ENCODE assay signal across 25 cellular contexts in the genomic region with DNA sequence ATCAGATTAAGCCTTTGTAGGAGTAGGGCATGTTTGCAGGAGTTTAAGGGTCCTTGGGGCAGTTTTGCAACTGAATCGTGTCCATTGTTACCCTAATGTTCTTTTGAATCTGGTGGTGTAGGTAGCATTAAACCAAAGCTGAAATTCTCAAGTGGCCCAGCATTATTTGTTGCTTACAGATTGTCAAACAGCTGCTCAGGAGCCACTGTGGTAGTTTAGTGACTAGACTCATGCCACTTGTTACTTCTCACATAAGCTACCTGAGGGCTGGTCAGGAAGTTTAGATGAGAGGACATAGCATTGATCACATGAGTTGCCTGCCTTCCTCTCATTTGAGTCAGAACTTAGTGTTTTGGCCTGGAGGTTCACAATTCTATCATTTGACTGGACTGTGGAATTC.
DNase-seq lines count a peak whose midpoint lies in the region; ATAC-seq, FAIRE-seq and TF ChIP-seq lines count a peak whose summit lies in the region.
"Had no signal": no experiment of that assay in that cellular context is flagged by ENCODE, and none has a peak within 500 bp of the region (broad histone marks: within the 10 kb centered on the region; RNA-seq: fewer than 3 reads in every experiment).

No MANE protein-coding gene starts in this region.

- H3K9ac ChIP-seq in iPS-18a (ENCODE audit: low read length): no peak overlapping the region
- no peak overlapping the region for H3K9ac ChIP-seq in colonic mucosa (ENCODE audit: low read depth in 2 of 2, low read length in 2 of 2)
- H3K9ac ChIP-seq: KMS-11 had no signal

- H3K27me3 Mint-ChIP-seq in activated T-helper 17 cell treated with anti-CD3 and anti-CD28 coated beads, Interleukin-2, amount 50 U/mL, for 72 hours: no peaks in the 10 kb centered on the region
- H3K27me3 Mint-ChIP-seq: CD4-positive, alpha-beta memory T cell; naive B cell; stimulated activated memory B cell treated with anti-CD40 and anti-IgM and Interleukin-4, amounts not matched to agents 10 μg/mL and 1 μg/mL and 100 μg/mL, for 72 hours; T-cell had no signal

- H3K79me2 ChIP-seq in ACC112 (ENCODE audit: control insufficient read depth, insufficient read depth, low read length, unreplicated experiment): peaks cover 20% of the 10 kb centered on the region

- H3K27me3 ChIP-seq in ACC112 (ENCODE audit: insufficient read depth, low read length) (no peaks in the 10 kb centered on the region), iPS-18a (ENCODE audit: control insufficient read depth, insufficient read depth, low read length) (no peaks in the 10 kb centered on the region), colonic mucosa (no peaks in the 10 kb centered on the region)
- H3K27me3 ChIP-seq: gastrocnemius medialis, right lobe of liver had no signal

- ATAC-seq in activated T-helper 17 cell treated with anti-CD3 and anti-CD28 coated beads, Interleukin-2, amount 50 U/mL, for 72 hours (replicated peaks): no peak
- ATAC-seq in GM19324 (IDR thresholded peaks at IDR 0.05; ENCODE audit: low FRiP score, unreplicated experiment): no peak
- ATAC-seq: activated naive CD4-positive, alpha-beta T cell treated with anti-CD3 and anti-CD28 coated beads, Interleukin-2, amount 50 U/mL, for 72 hours; gastrocnemius medialis; right lobe of liver; stimulated activated memory B cell treated with anti-CD40 and anti-IgM and Interleukin-4, amounts not matched to agents 10 μg/mL and 1 μg/mL and 100 μg/mL, for 72 hours; T-cell had no signal

- H3K36me3 ChIP-seq in ACC112 (ENCODE audit: insufficient read depth, low read length) (peaks cover 4% of the 10 kb centered on the region; the same call in 1 of the 2 replicates), iPS-18a (ENCODE audit: control insufficient read depth, low read depth, low read length) (no peaks in the 10 kb centered on the region), colonic mucosa (no peaks in the 10 kb centered on the region)

- no peak for TF ChIP-seq CTCF in colonic mucosa (IDR thresholded peaks at IDR 0.05)

- H3K4me1 Mint-ChIP-seq in activated T-helper 17 cell treated with anti-CD3 and anti-CD28 coated beads, Interleukin-2, amount 50 U/mL, for 72 hours: peaks cover 44% of the 10 kb centered on the region

- peak overlapping the region; percentile 62 for H3K27ac Mint-ChIP-seq in activated T-helper 17 cell treated with anti-CD3 and anti-CD28 coated beads, Interleukin-2, amount 50 U/mL, for 72 hours
- H3K27ac Mint-ChIP-seq: stimulated activated memory B cell treated with anti-CD40 and anti-IgM and Interleukin-4, amounts not matched to agents 10 μg/mL and 1 μg/mL and 100 μg/mL, for 72 hours; T-cell had no signal

- FAIRE-seq in H54 (lab: Jason Lieb, UNC): peak; percentile 38
- FAIRE-seq: GM12892 had no signal

- no peak for DNase-seq in H54 (ENCODE audit: insufficient read length, low spot score)
- no peak for DNase-seq in NCI-H1092 (lab: John Stamatoyannopoulos, UW)
- no peak for DNase-seq in iPS-NIHi7 (ENCODE audit: extremely low spot score)
- no peak for DNase-seq in colonic mucosa
- DNase-seq: activated CD4-positive, alpha-beta T cell treated with anti-CD3 and anti-CD28 coated beads, Interleukin-2, amount 50 U/mL, for 48 hours; activated T-cell treated with anti-CD3 and anti-CD28 coated beads, Interleukin-2, amount 50 U/mL, for 1 hour; CD4-positive, alpha-beta memory T cell; DMS153; gastrocnemius medialis; naive B cell; NCI-H1048; NCI-H2029 treated with DMSO at 0.1 percent for 48 hours; NCI-H510A; right lobe of liver; T-cell had no signal

- peaks cover 41% of the 10 kb centered on the region for H3K4me1 ChIP-seq in ACC112 (ENCODE audit: control insufficient read depth, insufficient read depth, low read length, unreplicated experiment)
- H3K4me1 ChIP-seq in iPS-18a (ENCODE audit: control insufficient read depth, low read depth, low read length): peaks cover 59% of the 10 kb centered on the region
- H3K4me1 ChIP-seq in colonic mucosa: no peaks in the 10 kb centered on the region
- H3K4me1 ChIP-seq: right lobe of liver had no signal

- H3K27ac ChIP-seq in ACC112 (ENCODE audit: low read depth, low read length) (peak overlapping the region; percentile 90; the same call in 1 of the 2 replicates), iPS-18a (ENCODE audit: low read length) (peak overlapping the region; percentile 10), colonic mucosa (no peak overlapping the region)
- H3K27ac ChIP-seq: KMS-11, right lobe of liver had no signal

- intact Hi-C loops in colonic mucosa (cut with DNase I): no loop called here

- peaks cover 78% of the 10 kb centered on the region for H3K36me3 Mint-ChIP-seq in activated T-helper 17 cell treated with anti-CD3 and anti-CD28 coated beads, Interleukin-2, amount 50 U/mL, for 72 hours (ENCODE audit: low read depth)

- TF ChIP-seq POLR2A in H54 (IDR thresholded peaks at IDR 0.05; ENCODE audit: low read depth, low read length): no peak

- no peak overlapping the region for H2AFZ ChIP-seq in ACC112 (ENCODE audit: low read length, unreplicated experiment)

- no peaks in the 10 kb centered on the region for H3K9me3 ChIP-seq in iPS-18a (ENCODE audit: control insufficient read depth, low read depth, low read length)
- no peaks in the 10 kb centered on the region for H3K9me3 ChIP-seq in colonic mucosa
- H3K9me3 ChIP-seq: gastrocnemius medialis, right lobe of liver had no signal

- H3K4me3 ChIP-seq in ACC112 (ENCODE audit: low read depth, low read length) (no peak overlapping the region), iPS-18a (ENCODE audit: low read length) (peak overlapping the region; percentile 8), colonic mucosa (no peak overlapping the region)
- H3K4me3 ChIP-seq: gastrocnemius medialis, lung, right lobe of liver had no signal

- no peaks in the 10 kb centered on the region for H3K9me3 Mint-ChIP-seq in activated T-helper 17 cell treated with anti-CD3 and anti-CD28 coated beads, Interleukin-2, amount 50 U/mL, for 72 hours
- H3K9me3 Mint-ChIP-seq: activated naive CD4-positive, alpha-beta T cell treated with anti-CD3 and anti-CD28 coated beads, Interleukin-2, amount 50 U/mL, for 72 hours; brain; CD4-positive, alpha-beta memory T cell; naive B cell; stimulated activated memory B cell treated with anti-CD40 and anti-IgM and Interleukin-4, amounts not matched to agents 10 μg/mL and 1 μg/mL and 100 μg/mL, for 72 hours; T-cell had no signal

- no peak overlapping the region for H3K4me3 Mint-ChIP-seq in activated T-helper 17 cell treated with anti-CD3 and anti-CD28 coated beads, Interleukin-2, amount 50 U/mL, for 72 hours
- H3K4me3 Mint-ChIP-seq: brain; naive B cell; stimulated activated memory B cell treated with anti-CD40 and anti-IgM and Interleukin-4, amounts not matched to agents 10 μg/mL and 1 μg/mL and 100 μg/mL, for 72 hours; T-cell had no signal
